8 cellular contexts compared by ENCODE assay signal in genomic region chr22:28882545-28882877, GRCh38. TPM values are rescaled to one million over a fixed set of nuclear protein-coding genes. Genes with fewer than 3 reads are reported as not detected.
DNase-seq lines count a peak whose midpoint lies in the region; ATAC-seq and TF ChIP-seq lines count a peak whose summit lies in the region.

No MANE protein-coding gene starts in this region.

- peaks cover 34% of the 10 kb centered on the region for H3K4me1 Mint-ChIP-seq in GM23338
- H3K4me1 Mint-ChIP-seq in effector memory CD8-positive, alpha-beta T cell (ENCODE audit: low read depth in 2 of 2): peaks cover 14 to 15% of the 10 kb centered on the region in 2 donors
- H3K4me1 Mint-ChIP-seq in naive thymus-derived CD4-positive, alpha-beta T cell: peaks cover 13 to 29% (median 21%) of the 10 kb centered on the region in 7 donors

- peak overlapping the region; percentile 84 for H3K4me3 Mint-ChIP-seq in GM23338
- peak overlapping the region; percentile 82 to 88 for H3K4me3 Mint-ChIP-seq in effector memory CD8-positive, alpha-beta T cell
- H3K4me3 Mint-ChIP-seq in naive thymus-derived CD4-positive, alpha-beta T cell: peak overlapping the region; percentile 66 to 94 (median 88)

- ATAC-seq in GM23338: peak; percentile 6
- ATAC-seq in effector memory CD8-positive, alpha-beta T cell (replicated peaks): no peak
- ATAC-seq in naive thymus-derived CD4-positive, alpha-beta T cell: no peak
- ATAC-seq in GM21737 (IDR thresholded peaks at IDR 0.05; ENCODE audit: unreplicated experiment): no peak

- H4K20me1 ChIP-seq in GM23338 (replicated peaks; ENCODE audit: insufficient read depth): peaks cover 33% of the 10 kb centered on the region

- peaks cover 7% of the 10 kb centered on the region; the same call in 1 of the 2 replicates for H3F3A ChIP-seq in GM23338 (replicated peaks; ENCODE audit: low read depth)

- H2AFZ ChIP-seq in GM23338: peak overlapping the region; percentile 93

- peak overlapping the region; percentile 96 for H3K27ac Mint-ChIP-seq in GM23338
- H3K27ac Mint-ChIP-seq in effector memory CD8-positive, alpha-beta T cell: peak overlapping the region in 1 of 2 donors; percentile 75
- H3K27ac Mint-ChIP-seq in naive thymus-derived CD4-positive, alpha-beta T cell: peak overlapping the region in 7 of 9 donors; percentile 33 to 81 (median 62)

- no peaks in the 10 kb centered on the region; the same call in 2 of the 3 replicates for H3K9me3 Mint-ChIP-seq in GM23338
- no peaks in the 10 kb centered on the region for H3K9me3 Mint-ChIP-seq in effector memory CD8-positive, alpha-beta T cell
- H3K9me3 Mint-ChIP-seq in naive thymus-derived CD4-positive, alpha-beta T cell: peaks cover 0 to 2% (median 0%) of the 10 kb centered on the region in 11 donors

- no peaks in the 10 kb centered on the region for H3K36me3 ChIP-seq in GM23338 (ENCODE audit: insufficient read depth)
- H3K36me3 ChIP-seq in naive thymus-derived CD4-positive, alpha-beta T cell (ENCODE audit: control insufficient read depth in 2 of 3, insufficient read depth in 3 of 3, low read length in 3 of 3): no peaks in the 10 kb centered on the region

- POLR2A ChIA-PET in RWPE1 (lab: Yijun Ruan, JAX; ENCODE audit: low non-redundant PET): no interaction called here
- POLR2A ChIA-PET in naive thymus-derived CD4-positive, alpha-beta T cell (lab: Charles Lee): interaction anchor here (1.0 kb wide), 1 partner anchor 83 kb away, joined by 5 read pairs; the partner anchor contains the start of gene XBP1
- POLR2A ChIA-PET in GM10248 (lab: Yijun Ruan, JAX): no interaction called here

- intact Hi-C loops in naive thymus-derived CD4-positive, alpha-beta T cell (cut with micrococcal nuclease): loop anchor here (2.0 to 10.0 kb wide), 6 partner anchors 16 to 885 kb away; partner anchors contain the start of genes UQCR10 (in 1 of the 2), XBP1 (in 1 of the 2) and ZMAT5 (in 1 of the 2)

- DNase-seq in GM23338 (ENCODE audit: low spot score): peak; percentile 28
- DNase-seq in RWPE1 (ENCODE audit: low spot score): no peak
- DNase-seq in effector memory CD8-positive, alpha-beta T cell: peak in 1 of 3 experiments; percentile 10
- peak in 1 of 9 donors; percentile 14 for DNase-seq in naive thymus-derived CD4-positive, alpha-beta T cell
- no peak for DNase-seq in GM19240 (ENCODE audit: insufficient read length, low spot score)
- no peak for DNase-seq in GM10248 (ENCODE audit: extremely low spot score)
- DNase-seq in NK-92 treated with Interleukin-12 subunit alpha and Interleukin-12 subunit beta, amount 100 ng/mL, for 24 hours (lab: John Stamatoyannopoulos, UW): no peak

- TF ChIP-seq CTCF in GM23338 (conservative IDR thresholded peaks at IDR 0.05; ENCODE audit: low read depth in 2 of 2): no peak
- no peak for TF ChIP-seq CTCF in RWPE1 (conservative IDR thresholded peaks at IDR 0.05; ENCODE audit: low read depth)
- no peak for TF ChIP-seq CTCF in GM10248 (IDR thresholded peaks at IDR 0.05; ENCODE audit: control extremely low read depth, extremely low read depth, low read depth, missing control alignments)

- H3K27ac ChIP-seq in GM23338 (ENCODE audit: low read depth) (peak overlapping the region; percentile 88), RWPE1 (peak overlapping the region; percentile 71)
- peak overlapping the region; percentile 15 for H3K27ac ChIP-seq in naive thymus-derived CD4-positive, alpha-beta T cell (ENCODE audit: low read depth, low read length)

- CTCF ChIA-PET in RWPE1 (lab: Yijun Ruan, JAX) (no interaction called here), GM10248 (lab: Yijun Ruan, JAX) (interaction anchor here (1.2 to 2.0 kb wide), 2 partner anchors 14 to 26 kb away, joined by 3 to 7 read pairs; no protein-coding TSS in a partner anchor)
- CTCF ChIA-PET in naive thymus-derived CD4-positive, alpha-beta T cell (lab: Charles Lee): no interaction called here

- H3K27me3 ChIP-seq in GM23338 (ENCODE audit: insufficient read depth): no peaks in the 10 kb centered on the region
- H3K27me3 ChIP-seq in naive thymus-derived CD4-positive, alpha-beta T cell (ENCODE audit: control insufficient read depth in 2 of 2, insufficient read depth in 2 of 2, low read length in 2 of 2): peaks cover 0 to 3% of the 10 kb centered on the region in 2 donors

- H3K79me2 ChIP-seq in GM23338 (replicated peaks; ENCODE audit: insufficient read depth): peaks cover 34% of the 10 kb centered on the region

- H3K9me3 ChIP-seq in naive thymus-derived CD4-positive, alpha-beta T cell (ENCODE audit: control insufficient read depth in 2 of 3, low read length in 3 of 3): no peaks in the 10 kb centered on the region

- H3K9me2 ChIP-seq in GM23338 (ENCODE audit: insufficient read depth): no peaks in the 10 kb centered on the region

- H3K4me3 ChIP-seq in GM23338: peak overlapping the region; percentile 71
- H3K4me3 ChIP-seq in naive thymus-derived CD4-positive, alpha-beta T cell (ENCODE audit: low read length): peak overlapping the region; percentile 90

- peaks cover 32% of the 10 kb centered on the region for H3K4me1 ChIP-seq in GM23338 (ENCODE audit: insufficient read depth)
- H3K4me1 ChIP-seq in naive thymus-derived CD4-positive, alpha-beta T cell (ENCODE audit: control insufficient read depth in 2 of 2, insufficient read depth in 2 of 2, low read length in 2 of 2): peaks cover 8 to 12% of the 10 kb centered on the region in 2 donors

- peak overlapping the region; percentile 96 for H3K4me2 ChIP-seq in GM23338

- H3K27me3 Mint-ChIP-seq in GM23338 (ENCODE audit: insufficient read depth, low read depth, poor library complexity): peaks cover 17% of the 10 kb centered on the region
- H3K27me3 Mint-ChIP-seq in effector memory CD8-positive, alpha-beta T cell: peaks cover 0 to 17% of the 10 kb centered on the region in 2 donors
- peaks cover 8 to 70% (median 16%) of the 10 kb centered on the region in 5 donors for H3K27me3 Mint-ChIP-seq in naive thymus-derived CD4-positive, alpha-beta T cell

- no peaks in the 10 kb centered on the region; the same call in 2 of the 3 replicates for H3K36me3 Mint-ChIP-seq in GM23338 (ENCODE audit: low read depth)
- H3K36me3 Mint-ChIP-seq in effector memory CD8-positive, alpha-beta T cell (ENCODE audit: insufficient read depth): peaks cover 13% of the 10 kb centered on the region
- H3K36me3 Mint-ChIP-seq in naive thymus-derived CD4-positive, alpha-beta T cell: no peaks in the 10 kb centered on the region

TF ChIP-seq in GM23338, 12 proteins besides CTCF, POLR2A, EP300 and RAD21 (continues in another document):
- TF ChIP-seq, protein P1, sequence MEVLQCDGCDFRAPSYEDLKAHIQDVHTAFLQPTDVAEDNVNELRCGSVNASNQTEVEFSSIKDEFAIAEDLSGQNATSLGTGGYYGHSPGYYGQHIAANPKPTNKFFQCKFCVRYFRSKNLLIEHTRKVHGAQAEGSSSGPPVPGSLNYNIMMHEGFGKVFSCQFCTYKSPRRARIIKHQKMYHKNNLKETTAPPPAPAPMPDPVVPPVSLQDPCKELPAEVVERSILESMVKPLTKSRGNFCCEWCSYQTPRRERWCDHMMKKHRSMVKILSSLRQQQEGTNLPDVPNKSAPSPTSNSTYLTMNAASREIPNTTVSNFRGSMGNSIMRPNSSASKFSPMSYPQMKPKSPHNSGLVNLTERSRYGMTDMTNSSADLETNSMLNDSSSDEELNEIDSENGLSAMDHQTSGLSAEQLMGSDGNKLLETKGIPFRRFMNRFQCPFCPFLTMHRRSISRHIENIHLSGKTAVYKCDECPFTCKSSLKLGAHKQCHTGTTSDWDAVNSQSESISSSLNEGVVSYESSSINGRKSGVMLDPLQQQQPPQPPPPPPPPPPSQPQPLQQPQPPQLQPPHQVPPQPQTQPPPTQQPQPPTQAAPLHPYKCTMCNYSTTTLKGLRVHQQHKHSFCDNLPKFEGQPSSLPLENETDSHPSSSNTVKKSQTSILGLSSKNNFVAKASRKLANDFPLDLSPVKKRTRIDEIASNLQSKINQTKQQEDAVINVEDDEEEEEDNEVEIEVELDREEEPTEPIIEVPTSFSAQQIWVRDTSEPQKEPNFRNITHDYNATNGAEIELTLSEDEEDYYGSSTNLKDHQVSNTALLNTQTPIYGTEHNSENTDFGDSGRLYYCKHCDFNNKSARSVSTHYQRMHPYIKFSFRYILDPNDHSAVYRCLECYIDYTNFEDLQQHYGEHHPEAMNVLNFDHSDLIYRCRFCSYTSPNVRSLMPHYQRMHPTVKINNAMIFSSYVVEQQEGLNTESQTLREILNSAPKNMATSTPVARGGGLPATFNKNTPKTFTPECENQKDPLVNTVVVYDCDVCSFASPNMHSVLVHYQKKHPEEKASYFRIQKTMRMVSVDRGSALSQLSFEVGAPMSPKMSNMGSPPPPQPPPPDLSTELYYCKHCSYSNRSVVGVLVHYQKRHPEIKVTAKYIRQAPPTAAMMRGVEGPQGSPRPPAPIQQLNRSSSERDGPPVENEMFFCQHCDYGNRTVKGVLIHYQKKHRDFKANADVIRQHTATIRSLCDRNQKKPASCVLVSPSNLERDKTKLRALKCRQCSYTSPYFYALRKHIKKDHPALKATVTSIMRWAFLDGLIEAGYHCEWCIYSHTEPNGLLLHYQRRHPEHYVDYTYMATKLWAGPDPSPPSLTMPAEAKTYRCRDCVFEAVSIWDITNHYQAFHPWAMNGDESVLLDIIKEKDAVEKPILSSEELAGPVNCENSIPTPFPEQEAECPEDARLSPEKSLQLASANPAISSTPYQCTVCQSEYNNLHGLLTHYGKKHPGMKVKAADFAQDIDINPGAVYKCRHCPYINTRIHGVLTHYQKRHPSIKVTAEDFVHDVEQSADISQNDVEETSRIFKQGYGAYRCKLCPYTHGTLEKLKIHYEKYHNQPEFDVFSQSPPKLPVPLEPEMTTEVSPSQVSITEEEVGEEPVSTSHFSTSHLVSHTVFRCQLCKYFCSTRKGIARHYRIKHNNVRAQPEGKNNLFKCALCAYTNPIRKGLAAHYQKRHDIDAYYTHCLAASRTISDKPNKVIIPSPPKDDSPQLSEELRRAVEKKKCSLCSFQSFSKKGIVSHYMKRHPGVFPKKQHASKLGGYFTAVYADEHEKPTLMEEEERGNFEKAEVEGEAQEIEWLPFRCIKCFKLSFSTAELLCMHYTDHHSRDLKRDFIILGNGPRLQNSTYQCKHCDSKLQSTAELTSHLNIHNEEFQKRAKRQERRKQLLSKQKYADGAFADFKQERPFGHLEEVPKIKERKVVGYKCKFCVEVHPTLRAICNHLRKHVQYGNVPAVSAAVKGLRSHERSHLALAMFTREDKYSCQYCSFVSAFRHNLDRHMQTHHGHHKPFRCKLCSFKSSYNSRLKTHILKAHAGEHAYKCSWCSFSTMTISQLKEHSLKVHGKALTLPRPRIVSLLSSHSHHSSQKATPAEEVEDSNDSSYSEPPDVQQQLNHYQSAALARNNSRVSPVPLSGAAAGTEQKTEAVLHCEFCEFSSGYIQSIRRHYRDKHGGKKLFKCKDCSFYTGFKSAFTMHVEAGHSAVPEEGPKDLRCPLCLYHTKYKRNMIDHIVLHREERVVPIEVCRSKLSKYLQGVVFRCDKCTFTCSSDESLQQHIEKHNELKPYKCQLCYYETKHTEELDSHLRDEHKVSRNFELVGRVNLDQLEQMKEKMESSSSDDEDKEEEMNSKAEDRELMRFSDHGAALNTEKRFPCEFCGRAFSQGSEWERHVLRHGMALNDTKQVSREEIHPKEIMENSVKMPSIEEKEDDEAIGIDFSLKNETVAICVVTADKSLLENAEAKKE (CRISPR knock-in tag; IDR thresholded peaks at IDR 0.05): no peak

RNA-seq across cellular contexts. Expression of gene ZNRF3, which starts 0.9 kb away (rescaled TPM):
- total RNA-seq in GM23338 (2014; rRNA removed; shearing (Covaris generic)): 28.9 and 32.2 TPM in 2 replicates
- 11.1 and 12.3 TPM in 2 replicates for polyA plus RNA-seq in GM23338 (2016; fragmentation: Nextera tagmentation; extraction: Ambion mirVana)
- under 1 TPM; 0.59 to 0.98 (median 0.70) TPM for total RNA-seq in naive thymus-derived CD4-positive, alpha-beta T cell
- polyA plus RNA-seq in naive thymus-derived CD4-positive, alpha-beta T cell: under 1 TPM; 0.22 to 0.62 TPM

Comparison
In these comparisons a context has a peak if more than half of its experiments do, and no peak if none do; other contexts are left out.
1. H3K27ac ChIP-seq: peak in every context shown above with its lines; median percentile 88 in GM23338; 71 in RWPE1; 15 in naive thymus-derived CD4-positive, alpha-beta T cell.
2. RNA of gene ZNRF3, which starts 0.9 kb away (total RNA-seq): 28.9 to 32.2 TPM in GM23338; 0.59 to 0.98 TPM in naive thymus-derived CD4-positive, alpha-beta T cell; every median in the first group is over 10 times any median in the second.
3. Peak in every context shown above with its lines, with median percentiles within 50 percentile points of each other: H3K4me3 Mint-ChIP-seq.